Comparison of ENCODE assay signal across 16 cellular contexts in the genomic region with DNA sequence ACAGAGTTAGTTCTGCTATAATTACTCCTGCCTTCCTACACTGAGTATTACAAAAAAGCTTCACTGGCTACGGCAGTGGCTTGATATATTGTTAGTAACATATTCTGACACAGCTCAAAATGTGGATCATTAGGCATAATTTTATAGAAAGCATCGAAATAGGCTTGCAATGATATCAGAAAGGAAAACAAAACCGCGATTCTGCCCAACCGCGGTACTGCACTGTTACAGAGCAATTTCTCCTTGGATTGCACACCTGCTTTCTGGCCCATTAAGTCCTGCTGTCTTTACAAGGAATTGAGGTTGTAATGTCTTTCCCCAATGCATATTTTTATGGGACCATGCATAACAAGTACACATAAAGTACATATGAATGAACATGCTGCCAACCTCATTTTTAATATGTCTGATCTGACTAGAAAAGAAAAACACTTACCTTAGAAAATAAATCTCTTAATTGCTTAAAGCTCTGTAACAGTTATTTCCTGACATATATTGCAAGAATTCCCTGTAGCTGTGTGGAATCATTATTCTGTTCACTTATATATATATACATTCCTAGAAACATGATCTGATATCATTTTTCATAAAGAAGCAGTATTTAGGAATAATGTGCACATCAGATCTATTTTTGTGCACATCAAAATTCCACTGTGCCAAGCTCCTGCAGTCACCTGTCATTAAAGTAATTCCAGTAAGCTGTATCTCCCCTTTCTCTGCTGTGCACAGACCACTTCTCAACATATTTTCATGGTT.
DNase-seq lines count a peak whose midpoint lies in the region; ATAC-seq lines count a peak whose summit lies in the region.
"Had no signal": no experiment of that assay in that cellular context is flagged by ENCODE, and none has a peak within 500 bp of the region (broad histone marks: within the 10 kb centered on the region; RNA-seq: fewer than 3 reads in every experiment).

No MANE protein-coding gene starts in this region.

- CTCF ChIA-PET in T-cell (lab: Charles Lee) = no interaction called here

- POLR2A ChIA-PET in T-cell (lab: Charles Lee) = no interaction called here

- no peaks in the 10 kb centered on the region for H3K27me3 Mint-ChIP-seq in T-cell
- H3K27me3 Mint-ChIP-seq: CD4-positive, alpha-beta memory T cell; IgD-negative memory B cell had no signal

- DNase-seq in DMS79 treated with DMSO at 0.1 percent for 48 hours (lab: John Stamatoyannopoulos, UW) = peak; percentile 88
- DNase-seq in NCI-H1092 treated with DMSO at 0.1 percent for 48 hours (lab: John Stamatoyannopoulos, UW) = peak; percentile 24
- peak; percentile 2 for DNase-seq in NCI-H526 treated with DMSO at 0.1 percent for 48 hours (lab: John Stamatoyannopoulos, UW)
- peak in 1 of 61 donors; percentile 2 for DNase-seq in caudate nucleus (lab: John Stamatoyannopoulos, UW)
- DNase-seq in KG1 (lab: John Stamatoyannopoulos, UW) = no peak
- no peak for DNase-seq in HT-29 (ENCODE audit: low spot score)
- no peak for DNase-seq in T-cell
- DNase-seq: BE2C; CD4-positive, alpha-beta memory T cell; EL; MV-4-11; NCI-H1694 treated with DMSO at 0.1 percent for 48 hours had no signal

- no peaks in the 10 kb centered on the region for H3K4me1 Mint-ChIP-seq in T-cell
- H3K4me1 Mint-ChIP-seq: CD4-positive, alpha-beta memory T cell; IgD-negative memory B cell had no signal

- no peak overlapping the region for H3K27ac Mint-ChIP-seq in T-cell
- H3K27ac Mint-ChIP-seq: IgD-negative memory B cell; T-helper 1 cell treated with Interleukin-12 subunit alpha and Interleukin-12 subunit beta and Interleukin-4 antibody, amounts not matched to agents 30 μg/mL and 1 μg/mL, for 36 hours had no signal

- no peaks in the 10 kb centered on the region for H3K36me3 Mint-ChIP-seq in T-cell
- H3K36me3 Mint-ChIP-seq: CD4-positive, alpha-beta memory T cell; IgD-negative memory B cell had no signal

- no peak overlapping the region for H3K4me3 Mint-ChIP-seq in T-cell
- H3K4me3 Mint-ChIP-seq: CD4-positive, alpha-beta memory T cell; IgD-negative memory B cell; T-helper 1 cell treated with Interleukin-12 subunit alpha and Interleukin-12 subunit beta and Interleukin-4 antibody, amounts not matched to agents 30 μg/mL and 1 μg/mL, for 36 hours had no signal

- no peak for ATAC-seq in T-cell (replicated peaks in 1 of 4)
- ATAC-seq: Right ventricle myocardium inferior, SK-N-SH treated with all-trans-retinoic acid at 6 μM for 48 hours had no signal

- H3K27ac ChIP-seq in caudate nucleus (ENCODE audit: low read depth, low read length) = peak overlapping the region; percentile 1

- peaks cover 3 to 5% (median 4%) of the 10 kb centered on the region in 3 donors for H3K9me3 Mint-ChIP-seq in T-cell

Comparison
In these comparisons a context has a peak if more than half of its experiments do, and no peak if none do; other contexts are left out.
1. DNase-seq: peak in DMS79 treated with DMSO at 0.1 percent for 48 hours (single experiment), NCI-H1092 treated with DMSO at 0.1 percent for 48 hours (single experiment) and NCI-H526 treated with DMSO at 0.1 percent for 48 hours (single experiment); none in KG1 (single experiment), HT-29 (single experiment) and T-cell (0 of 34).